ENCODE assay signal across 23 cellular contexts in the genomic region with DNA sequence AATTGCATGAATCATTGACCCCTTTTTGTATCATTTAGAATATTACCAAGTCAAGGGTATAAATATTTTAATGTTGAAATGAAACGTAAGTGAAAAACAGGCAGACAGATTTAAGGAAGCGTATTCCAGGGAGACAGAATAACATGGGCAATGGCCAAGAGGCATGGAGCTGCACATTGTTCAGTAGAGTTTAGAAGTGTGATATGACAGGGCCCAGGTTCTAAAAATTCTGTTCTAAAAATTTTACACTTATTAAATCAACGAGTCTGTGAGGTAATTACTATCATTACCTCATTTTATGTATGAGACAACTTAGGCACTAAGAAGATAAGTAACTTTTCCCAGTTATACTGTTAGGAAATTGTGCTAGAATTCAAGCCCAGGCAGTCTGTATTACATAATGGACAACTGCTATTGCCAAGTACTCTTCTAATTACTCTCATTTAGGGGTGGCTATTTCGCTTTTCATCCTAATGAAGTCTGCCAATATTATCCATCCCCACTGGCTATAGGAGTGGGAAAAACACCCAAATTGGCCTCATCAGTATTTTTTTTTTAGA.
"Had no signal": no experiment of that assay in that cellular context is flagged by ENCODE, and none has a peak within 500 bp of the region (broad histone marks: within the 10 kb centered on the region; RNA-seq: fewer than 3 reads in every experiment).

No MANE protein-coding gene starts in this region.

- H3K27ac ChIP-seq: PC-9, Peyer's patch, SJCRH30 had no signal

- H3K27me3 ChIP-seq: MG63, Peyer's patch, SJCRH30 had no signal

- H3K36me3 ChIP-seq: MG63, Peyer's patch, SJCRH30 had no signal

- ATAC-seq: HepG2, SK-N-SH treated with all-trans-retinoic acid at 6 μM for 48 hours had no signal

- H3K4me3 ChIP-seq: MG63, PC-9, Peyer's patch, SJCRH30 had no signal

- H3K9me3 ChIP-seq: MG63, Peyer's patch, SJCRH30 had no signal

- H3K4me1 ChIP-seq: Peyer's patch had no signal

- DNase-seq: IMR-90; KG1; MG63; NCI-H1092; NCI-H1417; NCI-H1436 treated with DMSO at 0.1 percent for 48 hours; NCI-H1694; NCI-H187 treated with DMSO at 0.1 percent for 48 hours; NCI-H2029 treated with DMSO at 0.1 percent for 48 hours; NCI-H2171 treated with DMSO at 0.1 percent for 48 hours; NCI-H345; NCI-H446 treated with DMSO at 0.1 percent for 48 hours; NCI-H524; NCI-H526 treated with DMSO at 0.1 percent for 48 hours; NCI-H748 treated with DMSO at 0.1 percent for 48 hours; NK-92 treated with Interleukin-12 subunit alpha and Interleukin-12 subunit beta, amount 100 ng/mL, for 24 hours; OCI-M1; PC-9; Peyer's patch; SHP77; SJCRH30 had no signal
